Comparison of ENCODE assay signal across 18 cellular contexts in the genomic region with DNA sequence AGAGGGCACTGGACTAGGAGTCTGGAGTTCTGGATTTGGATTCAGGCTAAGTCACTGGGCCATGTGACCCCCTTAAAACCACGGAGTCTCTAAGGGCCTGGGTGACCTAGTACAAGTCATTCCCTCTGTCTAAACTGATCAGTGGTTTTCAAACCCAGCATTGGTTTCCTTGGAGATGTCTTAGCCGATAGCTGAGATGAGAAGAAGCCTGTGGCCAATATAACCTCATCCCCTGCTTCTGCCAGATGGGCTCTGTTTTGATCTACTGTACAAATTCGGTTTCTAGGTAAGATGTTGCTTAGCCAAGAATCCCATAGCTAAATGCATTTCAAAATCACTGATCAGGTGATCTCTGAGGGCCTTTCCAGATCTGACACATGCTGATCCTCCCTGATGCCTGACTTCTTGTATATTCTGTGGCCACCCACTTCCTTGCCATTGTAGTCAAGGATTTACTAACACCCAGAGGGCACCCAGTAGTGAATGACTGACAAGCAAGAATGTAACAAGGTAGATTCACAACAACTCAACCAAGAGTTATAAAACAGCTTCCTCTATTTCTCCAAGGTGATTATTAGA. TPM values are rescaled to one million over a fixed set of nuclear protein-coding genes. Genes with fewer than 3 reads are reported as not detected.
DNase-seq lines count a peak whose midpoint lies in the region; ATAC-seq and TF ChIP-seq lines count a peak whose summit lies in the region.
"Had no signal": no experiment of that assay in that cellular context is flagged by ENCODE, and none has a peak within 500 bp of the region (broad histone marks: within the 10 kb centered on the region; RNA-seq: fewer than 3 reads in every experiment).

No MANE protein-coding gene starts in this region.

- H3K27ac ChIP-seq in angular gyrus (ENCODE audit: low read depth, low read length), result peak overlapping the region; percentile 19
- H3K27ac ChIP-seq: HL-60, SJCRH30 had no signal

- TF ChIP-seq CTCF in GM12865 (IDR thresholded peaks at IDR 0.05; ENCODE audit: insufficient read depth, low read depth, low read length, missing control alignments) (no peak), omental fat pad (IDR thresholded peaks at IDR 0.05) (no peak)

- DNase-seq in GM12865 (ENCODE audit: low read depth) (peak; percentile 42), HPDE6-E6E7 (ENCODE audit: extremely low spot score) (peak; percentile 23), omental fat pad (ENCODE audit: low spot score) (no peak), NCI-H2171 treated with DMSO at 0.1 percent for 48 hours (lab: John Stamatoyannopoulos, UW) (no peak), dermis blood vessel endothelial cell (no peak)
- DNase-seq: activated CD4-positive, alpha-beta T cell treated with anti-CD3 and anti-CD28 coated beads, Interleukin-2, amount 10 ng/mL, durations not matched to agents 7 days and 5 days; activated T-cell treated with anti-CD3 and anti-CD28 coated beads, Interleukin-2, amount 50 U/mL, for 4 hours; adrenal gland; Calu3; Karpas-422; left cardiac atrium; mucosa of descending colon; SJCRH30; T-helper 9 cell had no signal

- peak; percentile 45 for ATAC-seq in omental fat pad (ENCODE audit: low FRiP score)
- ATAC-seq in GM18520 (IDR thresholded peaks at IDR 0.05; ENCODE audit: unreplicated experiment), result no peak
- no peak for ATAC-seq in GM18498 (IDR thresholded peaks at IDR 0.05; ENCODE audit: unreplicated experiment)

- H3K4me3 ChIP-seq in GM12865 (ENCODE audit: low read depth, low read length), result no peak overlapping the region
- H3K4me3 ChIP-seq: adrenal gland, mucosa of descending colon, SJCRH30 had no signal

RNA-seq across cellular contexts. Expression of gene GALNT18, which starts 53.1 kb away (rescaled TPM):
- total RNA-seq in omental fat pad (10 to 100 TPM; 21.0 to 47.4 (median 35.7) TPM), dermis blood vessel endothelial cell (158 and 213 TPM in 2 replicates)

Comparison
In these comparisons a context has a peak if more than half of its experiments do, and no peak if none do; other contexts are left out.
1. DNase-seq: peak in GM12865 (single experiment) and HPDE6-E6E7 (single experiment); none in omental fat pad (single experiment), NCI-H2171 treated with DMSO at 0.1 percent for 48 hours (single experiment) and dermis blood vessel endothelial cell (single experiment).